Comparison of ENCODE assay signal across 25 cellular contexts in the genomic region with DNA sequence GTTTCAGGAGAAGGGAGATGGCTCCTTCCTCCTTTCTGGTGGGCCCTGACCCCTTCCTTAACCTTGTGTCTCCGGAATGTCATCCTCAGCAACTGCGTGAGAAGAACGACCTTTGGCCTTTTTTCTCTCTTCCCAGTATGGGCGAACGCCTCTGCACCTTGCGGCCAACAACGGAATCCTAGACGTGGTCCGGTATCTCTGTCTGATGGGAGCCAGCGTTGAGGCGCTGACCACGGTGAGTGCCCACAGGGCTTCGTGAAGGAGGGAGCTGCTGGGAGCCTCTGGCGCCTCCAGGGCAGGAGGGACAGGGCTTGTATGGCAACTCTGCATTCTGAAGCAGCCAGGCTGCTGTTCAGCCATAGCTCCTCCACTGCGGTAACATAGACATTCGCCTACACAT.
"Had no signal": no experiment of that assay in that cellular context is flagged by ENCODE, and none has a peak within 500 bp of the region (broad histone marks: within the 10 kb centered on the region; RNA-seq: fewer than 3 reads in every experiment).

No MANE protein-coding gene starts in this region.

- H3K4me3 ChIP-seq: cardiac muscle cell, SJCRH30 had no signal

- H3K4me3 Mint-ChIP-seq: activated naive CD8-positive, alpha-beta T cell treated with anti-CD3 and anti-CD28 coated beads, Interleukin-2, amount 50 U/mL, for 24 hours; activated T-cell treated with anti-CD3 and anti-CD28 coated beads, Interleukin-2, amount 50 U/mL, for 4 hours; brain; T-helper 1 cell treated with Interleukin-12 subunit alpha and Interleukin-12 subunit beta and Interleukin-4 antibody, amounts not matched to agents 30 μg/mL and 1 μg/mL, for 36 hours had no signal

- H3K9me3 Mint-ChIP-seq: activated naive CD4-positive, alpha-beta T cell treated with anti-CD3 and anti-CD28 coated beads, Interleukin-2, amount 50 U/mL, for 72 hours; activated naive CD8-positive, alpha-beta T cell treated with anti-CD3 and anti-CD28 coated beads, Interleukin-2, amount 50 U/mL, for 24 hours; activated T-cell treated with anti-CD3 and anti-CD28 coated beads, Interleukin-2, amount 50 U/mL, for 4 hours; T-helper 1 cell treated with Interleukin-12 subunit alpha and Interleukin-12 subunit beta and Interleukin-4 antibody, amounts not matched to agents 30 μg/mL and 1 μg/mL, for 36 hours had no signal

- H3K36me3 Mint-ChIP-seq: activated naive CD4-positive, alpha-beta T cell treated with anti-CD3 and anti-CD28 coated beads, Interleukin-2, amount 50 U/mL, for 72 hours had no signal

- H3K27ac Mint-ChIP-seq: activated naive CD4-positive, alpha-beta T cell treated with anti-CD3 and anti-CD28 coated beads, Interleukin-2, amount 50 U/mL, for 72 hours; activated naive CD8-positive, alpha-beta T cell treated with anti-CD3 and anti-CD28 coated beads, Interleukin-2, amount 50 U/mL, for 24 hours; T-helper 1 cell treated with Interleukin-12 subunit alpha and Interleukin-12 subunit beta and Interleukin-4 antibody, amounts not matched to agents 30 μg/mL and 1 μg/mL, for 36 hours had no signal

- DNase-seq: activated CD4-positive, alpha-beta T cell treated with anti-CD3 and anti-CD28 coated beads for 48 hours; activated CD4-positive, alpha-beta T cell treated with anti-CD3 and anti-CD28 coated beads, Interleukin-2, amount 50 U/mL, for 48 hours; activated CD4-positive, CD25-positive, alpha-beta regulatory T cell treated with anti-CD3 and anti-CD28 coated beads, Interleukin-2, amount 50 U/mL, for 72 hours; activated CD8-positive, alpha-beta memory T cell treated with anti-CD3 and anti-CD28 coated beads for 24 hours; activated effector memory CD4-positive, alpha-beta T cell treated with anti-CD3 and anti-CD28 coated beads, Interleukin-2, amount 50 U/mL, for 16 hours; activated naive CD4-positive, alpha-beta T cell treated with Interleukin-2 at 50 U/mL for 16 hours; activated naive CD8-positive, alpha-beta T cell treated with anti-CD3 and anti-CD28 coated beads, Interleukin-2, amount 50 U/mL, for 24 hours; activated T-cell treated with anti-CD3 and anti-CD28 coated beads, Interleukin-2, amount 50 U/mL, for 4 hours; amniotic stem cell; NCI-H1092; NCI-H1930; NCI-H2107; NCI-H2171 treated with DMSO at 0.1 percent for 48 hours; NCI-H226; NCI-H526; NCI-H774; Right ventricle myocardium superior; SJCRH30; SK-N-SH had no signal

- H3K36me3 ChIP-seq: cardiac muscle cell had no signal

- ATAC-seq: activated naive CD4-positive, alpha-beta T cell treated with anti-CD3 and anti-CD28 coated beads, Interleukin-2, amount 50 U/mL, for 72 hours; activated naive CD8-positive, alpha-beta T cell treated with anti-CD3 and anti-CD28 coated beads, Interleukin-2, amount 50 U/mL, for 24 hours; activated T-cell treated with anti-CD3 and anti-CD28 coated beads, Interleukin-2, amount 50 U/mL, for 4 hours had no signal

- H3K9me3 ChIP-seq: SJCRH30, SK-N-SH had no signal

- H3K27ac ChIP-seq: cardiac muscle cell, KMS-11, RWPE1, SJCRH30 had no signal

- H3K27me3 ChIP-seq: cardiac muscle cell, SJCRH30 had no signal
